26 cellular contexts compared by ENCODE assay signal in genomic region chr9:17986595-17986994, GRCh38.
"Had no signal": no experiment of that assay in that cellular context is flagged by ENCODE, and none has a peak within 500 bp of the region (broad histone marks: within the 10 kb centered on the region; RNA-seq: fewer than 3 reads in every experiment).

No MANE protein-coding gene starts in this region.

- H3K9me3 ChIP-seq: lower lobe of right lung, ovary, right atrium auricular region, right lobe of liver, stomach, testis, thyroid gland, upper lobe of right lung had no signal

- H3K36me3 ChIP-seq: left lung, lower lobe of right lung, ovary, right atrium auricular region, right lobe of liver, stomach, thyroid gland, upper lobe of right lung had no signal

- ATAC-seq: left cardiac atrium; left lung; lower lobe of right lung; naive thymus-derived CD4-positive, alpha-beta T cell; natural killer cell treated with Interleukin-12 subunit alpha and Interleukin-12 subunit beta and Interleukin-15 and Interleukin-18, amount 100 ng/mL, for 72 hours; stimulated activated memory B cell treated with anti-CD40 and anti-IgM and Interleukin-4, amounts not matched to agents 10 μg/mL and 1 μg/mL and 100 μg/mL, for 72 hours; stimulated activated naive CD8-positive, alpha-beta T cell treated with anti-CD3 and anti-CD28 coated beads, Interleukin-15, Interleukin-2, amounts not matched to agents 100 U/mL and 50 U/mL, for 24 hours; upper lobe of right lung had no signal

- DNase-seq: kidney glomerular epithelial cell; left cardiac atrium; left lung; lower lobe of right lung; mammary epithelial cell; mesendoderm; naive thymus-derived CD4-positive, alpha-beta T cell; ovary; right lobe of liver; stimulated activated CD4-positive, alpha-beta T cell treated with anti-CD3 and anti-CD28 coated beads, Interleukin-1b, Interleukin-23, amount 100 ng/mL, for 48 hours; stimulated activated CD4-positive, alpha-beta T cell treated with anti-CD3 and anti-CD28 coated beads, Interleukin-2, amount 100 ng/mL, for 48 hours; stimulated activated CD4-positive, alpha-beta T cell treated with anti-CD3 and anti-CD28 coated beads, Interleukin-4, amount 100 ng/mL, for 4 hours; stimulated activated CD8-positive, alpha-beta memory T cell treated with anti-CD3 and anti-CD28 coated beads, Interleukin-4, amount 100 ng/mL, for 48 hours; stimulated activated naive CD8-positive, alpha-beta T cell treated with anti-CD3 and anti-CD28 coated beads, Interleukin-15, Interleukin-2, amounts not matched to agents 100 U/mL and 50 U/mL, for 24 hours; stomach; testis; thyroid gland; trophoblast cell; upper lobe of right lung had no signal

- FAIRE-seq: keratinocyte, urothelium cell line had no signal

- H3K4me1 ChIP-seq: left lung, lower lobe of right lung, right atrium auricular region, stomach, testis, thyroid gland, upper lobe of right lung had no signal

- H3K4me3 ChIP-seq: hepatocyte, left lung, lower lobe of right lung, ovary, right atrium auricular region, right lobe of liver, smooth muscle cell, stomach, testis, thyroid gland, upper lobe of right lung had no signal
